Comparison of ENCODE assay signal across 15 cellular contexts in genomic region chr12:68813242-68813593, GRCh38. TPM values are rescaled to one million over a fixed set of nuclear protein-coding genes. Genes with fewer than 3 reads are reported as not detected.
DNase-seq lines count a peak whose midpoint lies in the region; ATAC-seq and TF ChIP-seq lines count a peak whose summit lies in the region.
"Had no signal": no experiment of that assay in that cellular context is flagged by ENCODE, and none has a peak within 500 bp of the region (broad histone marks: within the 10 kb centered on the region; RNA-seq: fewer than 3 reads in every experiment).

No MANE protein-coding gene starts in this region.

- peaks cover 86% of the 10 kb centered on the region for H4K20me1 ChIP-seq in BLaER1

- H3K36me3 Mint-ChIP-seq in activated T-helper 2 cell treated with anti-CD3 and anti-CD28 coated beads, Interferon-gamma antibody, Interleukin-2, Interleukin-4, amounts not matched to agents 10 μg/mL and 5 μg/mL and 100 μg/mL, durations not matched to agents 14 hours and 24 hours and 36 hours (ENCODE audit: low read depth) = peaks cover 83% of the 10 kb centered on the region

- peak overlapping the region; percentile 87 for H3K4me2 ChIP-seq in BLaER1

- H3K27ac Mint-ChIP-seq in activated T-helper 2 cell treated with anti-CD3 and anti-CD28 coated beads, Interferon-gamma antibody, Interleukin-2, Interleukin-4, amounts not matched to agents 10 μg/mL and 5 μg/mL and 100 μg/mL, durations not matched to agents 14 hours and 24 hours and 36 hours = no peak overlapping the region

- ATAC-seq in heart left ventricle = no peak
- no peak for ATAC-seq in GM18870 (IDR thresholded peaks at IDR 0.05; ENCODE audit: unreplicated experiment)
- ATAC-seq: naive thymus-derived CD8-positive, alpha-beta T cell had no signal

- H3K27me3 ChIP-seq in BLaER1 (no peaks in the 10 kb centered on the region), muscle layer of duodenum (ENCODE audit: low read depth, low read length) (no peaks in the 10 kb centered on the region), heart left ventricle (no peaks in the 10 kb centered on the region)

- H3K4me1 ChIP-seq in BLaER1 = peaks cover 43% of the 10 kb centered on the region
- H3K4me1 ChIP-seq in muscle layer of duodenum (ENCODE audit: control insufficient read depth in 1 of 2, insufficient read depth in 2 of 2, low read length in 2 of 2) = peaks cover 10 to 30% of the 10 kb centered on the region in 2 donors
- peaks cover 0 to 71% (median 19%) of the 10 kb centered on the region in 12 donors for H3K4me1 ChIP-seq in heart left ventricle

- peaks cover 39% of the 10 kb centered on the region for H3K4me1 Mint-ChIP-seq in activated T-helper 2 cell treated with anti-CD3 and anti-CD28 coated beads, Interferon-gamma antibody, Interleukin-2, Interleukin-4, amounts not matched to agents 10 μg/mL and 5 μg/mL and 100 μg/mL, durations not matched to agents 14 hours and 24 hours and 36 hours (ENCODE audit: low read depth)

- no peak for TF ChIP-seq POLR2A in heart left ventricle (IDR thresholded peaks at IDR 0.05)

- H3K4me3 ChIP-seq in BLaER1 = peak overlapping the region; percentile 85
- H3K4me3 ChIP-seq in GM12865 (ENCODE audit: low read depth, low read length) = peak overlapping the region; percentile 8; the same call in 1 of the 2 replicates
- H3K4me3 ChIP-seq in muscle layer of duodenum (ENCODE audit: low read depth in 1 of 2, low read length in 2 of 2) = peak overlapping the region in 1 of 2 donors; percentile 23
- H3K4me3 ChIP-seq in heart left ventricle = no peak overlapping the region
- H3K4me3 ChIP-seq: skin epidermis had no signal

- peak overlapping the region; percentile 46 for H3K4me3 Mint-ChIP-seq in activated T-helper 2 cell treated with anti-CD3 and anti-CD28 coated beads, Interferon-gamma antibody, Interleukin-2, Interleukin-4, amounts not matched to agents 10 μg/mL and 5 μg/mL and 100 μg/mL, durations not matched to agents 14 hours and 24 hours and 36 hours (ENCODE audit: low read depth)

- H3K27me3 Mint-ChIP-seq in activated T-helper 2 cell treated with anti-CD3 and anti-CD28 coated beads, Interferon-gamma antibody, Interleukin-2, Interleukin-4, amounts not matched to agents 10 μg/mL and 5 μg/mL and 100 μg/mL, durations not matched to agents 14 hours and 24 hours and 36 hours (ENCODE audit: low read depth) = no peaks in the 10 kb centered on the region
- H3K27me3 Mint-ChIP-seq: naive thymus-derived CD8-positive, alpha-beta T cell had no signal

- WGBS in heart left ventricle, 4 donors = 82 to 89% (median 88%) methylated on average over 2 of the region's 2 CpGs

- H3K9me3 ChIP-seq in BLaER1 (0 out of 2 replicates have a peak, but pooled peaks cover 5% of the 10 kb centered on the region), muscle layer of duodenum (ENCODE audit: control insufficient read depth in 1 of 2, low read length in 2 of 2) (no peaks in the 10 kb centered on the region), heart left ventricle (peaks cover 0 to 5% (median 0%) of the 10 kb centered on the region in 12 donors)

- no peak for DNase-seq in GM12865 (ENCODE audit: low read depth)
- no peak for DNase-seq in activated T-helper 2 cell treated with anti-CD3 and anti-CD28 coated beads, Interferon-gamma antibody, Interleukin-2, Interleukin-4, amounts not matched to agents 10 μg/mL and 5 μg/mL and 100 μg/mL, durations not matched to agents 14 hours and 24 hours and 36 hours (ENCODE audit: low spot score)
- DNase-seq in NCI-H1694 (lab: John Stamatoyannopoulos, UW) = no peak
- DNase-seq in DMS 273 (lab: John Stamatoyannopoulos, UW; ENCODE audit: unreplicated experiment) = no peak
- DNase-seq in heart left ventricle = no peak
- DNase-seq: activated effector memory CD4-positive, alpha-beta T cell treated with Interleukin-2 at 50 U/mL for 16 hours; foreskin melanocyte; GOT3; naive thymus-derived CD8-positive, alpha-beta T cell; NCI-H1417; NCI-H524 treated with DMSO at 0.1 percent for 48 hours had no signal

- no peak for TF ChIP-seq CTCF in GM12865 (IDR thresholded peaks at IDR 0.05; ENCODE audit: insufficient read depth, low read depth, low read length, missing control alignments)
- TF ChIP-seq CTCF in heart left ventricle (IDR thresholded peaks at IDR 0.05) = no peak

- no peaks in the 10 kb centered on the region for H3K9me3 Mint-ChIP-seq in activated T-helper 2 cell treated with anti-CD3 and anti-CD28 coated beads, Interferon-gamma antibody, Interleukin-2, Interleukin-4, amounts not matched to agents 10 μg/mL and 5 μg/mL and 100 μg/mL, durations not matched to agents 14 hours and 24 hours and 36 hours
- H3K9me3 Mint-ChIP-seq: naive thymus-derived CD8-positive, alpha-beta T cell had no signal

- H3K36me3 ChIP-seq in BLaER1 = peaks cover 85% of the 10 kb centered on the region
- H3K36me3 ChIP-seq in muscle layer of duodenum (ENCODE audit: control insufficient read depth in 1 of 2, insufficient read depth in 2 of 2, low read length in 2 of 2) = peaks cover 17 to 25% of the 10 kb centered on the region in 2 donors
- peaks cover 0 to 95% (median 84%) of the 10 kb centered on the region in 9 donors for H3K36me3 ChIP-seq in heart left ventricle

- intact Hi-C loops in activated T-helper 2 cell treated with anti-CD3 and anti-CD28 coated beads, Interferon-gamma antibody, Interleukin-2, Interleukin-4, amounts not matched to agents 10 μg/mL and 5 μg/mL and 100 μg/mL, durations not matched to agents 14 hours and 24 hours and 36 hours (cut with micrococcal nuclease) = no loop called here
- intact Hi-C loops in heart left ventricle (cut with DNase I) = loop anchor here in 1 of 10 donors (10.0 kb wide), 1 partner anchor 488 kb away; no protein-coding TSS in a partner anchor

- H3K27ac ChIP-seq in BLaER1 = peak overlapping the region; percentile 100
- peak overlapping the region; percentile 35 for H3K27ac ChIP-seq in muscle layer of duodenum (ENCODE audit: low read length)
- H3K27ac ChIP-seq in heart left ventricle = no peak overlapping the region
- H3K27ac ChIP-seq: skin epidermis had no signal

- peak overlapping the region; percentile 100 for H3K9ac ChIP-seq in BLaER1

RNA-seq across cellular contexts. Expression of gene MDM2, which starts 5.2 kb away (rescaled TPM):
- 180 and 194 TPM in 2 replicates for total RNA-seq in activated T-helper 2 cell treated with anti-CD3 and anti-CD28 coated beads, Interferon-gamma antibody, Interleukin-2, Interleukin-4, amounts not matched to agents 10 μg/mL and 5 μg/mL and 100 μg/mL, durations not matched to agents 14 hours and 24 hours and 36 hours
- 10 to 100 TPM; 41.0 to 78.8 (median 50.9) TPM for total RNA-seq in heart left ventricle
- polyA plus RNA-seq in heart left ventricle = 10 to 100 TPM; 16.2 to 46.9 TPM

Comparison
In these comparisons a context has a peak if more than half of its experiments do, and no peak if none do; other contexts are left out.
1. H3K27ac ChIP-seq: peak in BLaER1 (single experiment) and muscle layer of duodenum (single experiment); none in heart left ventricle (0 of 12).
2. H3K4me3 ChIP-seq: peak in BLaER1 (single experiment) and GM12865 (single experiment); none in heart left ventricle (0 of 12).